In genomic region chr6:11188161-11188915, GRCh38 we compare ENCODE assay signal across 9 cellular contexts. TPM values are rescaled to one million over a fixed set of nuclear protein-coding genes. Genes with fewer than 3 reads are reported as not detected.
DNase-seq lines count a peak whose midpoint lies in the region; ATAC-seq and TF ChIP-seq lines count a peak whose summit lies in the region.
"Had no signal": no experiment of that assay in that cellular context is flagged by ENCODE, and none has a peak within 500 bp of the region (broad histone marks: within the 10 kb centered on the region; RNA-seq: fewer than 3 reads in every experiment).

No MANE protein-coding gene starts in this region.

- H3K27ac Mint-ChIP-seq in T-helper 17 cell: no peak overlapping the region

- H3K4me3 Mint-ChIP-seq in T-helper 17 cell: no peak overlapping the region

- H3K4me1 Mint-ChIP-seq in T-helper 17 cell: no peaks in the 10 kb centered on the region

- CTCF ChIA-PET in HEK293T (lab: Yijun Ruan, JAX): interaction anchor here (1.2 kb wide), 1 partner anchor 15 kb away, joined by 3 read pairs; no protein-coding TSS in a partner anchor

- DNase-seq in HPDE6-E6E7 (ENCODE audit: extremely low spot score): peak; percentile 51
- peak; percentile 50 for DNase-seq in adipocyte (ENCODE audit: low read depth)
- DNase-seq in left colon: peak in 1 of 2 donors; percentile 53
- peak; percentile 21 for DNase-seq in stromal cell of bone marrow (ENCODE audit: low read depth)
- no peak for DNase-seq in T-helper 17 cell
- DNase-seq in stimulated activated CD8-positive, alpha-beta memory T cell treated with anti-CD3 and anti-CD28 coated beads, Interleukin-4, amount 100 ng/mL, for 48 hours: no peak
- no peak for DNase-seq in HEK293T (ENCODE audit: extremely low spot score)
- DNase-seq: NCI-H1048, T-helper 2 cell had no signal

- intact Hi-C loops in left colon (cut with DNase I, micrococcal nuclease): no loop called here

- H3K27me3 ChIP-seq in adipocyte (replicated peaks; ENCODE audit: control insufficient read depth, insufficient read depth, low read length): no peaks in the 10 kb centered on the region

- H3K4me1 ChIP-seq in adipocyte (ENCODE audit: control insufficient read depth, insufficient read depth, low read length): no peaks in the 10 kb centered on the region

- no peak overlapping the region for H3K4me3 ChIP-seq in adipocyte (ENCODE audit: low read length)

- H3K9ac ChIP-seq in adipocyte (ENCODE audit: low read length): no peak overlapping the region

- H3K9me3 ChIP-seq in adipocyte (ENCODE audit: control insufficient read depth, low read length): no peaks in the 10 kb centered on the region
- H3K9me3 ChIP-seq in T-helper 17 cell (ENCODE audit: control insufficient read depth, low read length, poor library complexity, severe bottlenecking): no peaks in the 10 kb centered on the region

- peak; percentile 88 for ATAC-seq in left colon
- ATAC-seq in T-helper 17 cell: no peak

- H3K36me3 Mint-ChIP-seq in T-helper 17 cell (ENCODE audit: low read depth): peaks cover 23% of the 10 kb centered on the region

- no peaks in the 10 kb centered on the region for H3K27me3 Mint-ChIP-seq in T-helper 17 cell

- POLR2A ChIA-PET in HEK293T (lab: Yijun Ruan, JAX): no interaction called here

- peaks cover 96% of the 10 kb centered on the region for H3K36me3 ChIP-seq in adipocyte (ENCODE audit: control insufficient read depth, insufficient read depth, low read length, severe bottlenecking)

TF ChIP-seq in HEK293T, 16 proteins besides CTCF, POLR2A, EP300 and RAD21:
- TF ChIP-seq PKNOX1 (IDR thresholded peaks at IDR 0.05) (no peak), FOXA1 (IDR thresholded peaks at IDR 0.05) (no peak), HDGF (IDR thresholded peaks at IDR 0.05; ENCODE audit: borderline replicate concordance) (no peak), BHLHE40 (IDR thresholded peaks at IDR 0.05; ENCODE audit: borderline replicate concordance) (no peak), LEF1 (IDR thresholded peaks at IDR 0.05; ENCODE audit: borderline replicate concordance) (no peak)
TF ChIP-seq in HEK293T: peak in this region for 0.

RNA-seq across cellular contexts. Expression of gene NEDD9, which starts 44.1 kb away (rescaled TPM):
- 10 to 100 TPM; 58.9 to 84.8 TPM for total RNA-seq in left colon
- 10 to 100 TPM; 63.5 to 64.9 TPM for total RNA-seq in T-helper 17 cell

Comparison
In these comparisons a context has a peak if more than half of its experiments do, and no peak if none do; other contexts are left out.
1. DNase-seq: peak in HPDE6-E6E7 (single experiment), adipocyte (single experiment) and stromal cell of bone marrow (single experiment); none in T-helper 17 cell (0 of 3), stimulated activated CD8-positive, alpha-beta memory T cell treated with anti-CD3 and anti-CD28 coated beads, Interleukin-4, amount 100 ng/mL, for 48 hours (single experiment) and HEK293T (single experiment).